ENCODE assay signal across 17 cellular contexts in the genomic region with DNA sequence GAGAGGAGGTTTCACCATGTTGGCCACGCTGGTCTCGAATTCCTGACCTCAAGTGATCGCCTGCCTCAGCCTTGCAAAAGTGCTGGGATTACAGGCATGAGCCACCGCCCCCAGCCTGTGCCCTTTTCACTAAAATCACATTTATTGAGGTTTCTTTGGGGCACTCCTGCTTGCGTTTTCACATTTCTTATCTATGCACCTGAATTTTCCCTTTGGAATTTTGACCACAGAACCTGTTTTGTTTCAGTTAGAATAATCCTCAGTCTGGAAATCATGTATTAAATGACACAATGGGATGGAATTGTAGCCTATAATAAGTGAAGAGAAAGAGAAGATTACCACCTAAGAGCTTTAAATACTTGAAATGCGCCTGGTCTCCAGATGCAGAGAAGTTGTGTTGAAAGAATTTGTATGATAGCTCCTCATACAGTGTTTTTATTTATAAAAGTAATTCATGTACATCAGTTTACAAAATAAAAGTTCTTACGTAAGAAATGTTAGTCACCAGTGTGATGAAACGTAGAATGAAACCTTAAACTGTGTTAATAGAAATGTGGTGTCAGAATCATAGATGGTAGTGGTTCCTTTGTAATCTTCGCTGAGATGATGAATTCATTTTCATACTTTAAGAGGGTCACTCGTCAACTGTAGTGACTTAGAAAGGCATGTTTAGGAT.
A peak's percentile ranks its signal among the peaks of the same experiment; 100 is the strongest.
DNase-seq lines count a peak whose midpoint lies in the region; ATAC-seq and TF ChIP-seq lines count a peak whose summit lies in the region.
"Had no signal": no experiment of that assay in that cellular context is flagged by ENCODE, and none has a peak within 500 bp of the region (broad histone marks: within the 10 kb centered on the region; RNA-seq: fewer than 3 reads in every experiment).

No MANE protein-coding gene starts in this region.

- H4K91ac ChIP-seq in H9 (ENCODE audit: insufficient read length, low read depth, low read length): no peak overlapping the region

- H3K9me2 ChIP-seq in PC-9 (ENCODE audit: insufficient read depth): no peaks in the 10 kb centered on the region
- H3K9me2 ChIP-seq: SK-N-SH had no signal

- no peak overlapping the region for H4K5ac ChIP-seq in H9 (ENCODE audit: insufficient read length, low read depth, low read length)

- no peak overlapping the region for H3T11ph ChIP-seq in H9 (ENCODE audit: low read length)

- H3K9ac ChIP-seq in H9 (ENCODE audit: extremely low read depth, insufficient read length, low read length) (no peak overlapping the region), skeletal muscle satellite cell (ENCODE audit: low read depth, low read length) (no peak overlapping the region)
- H3K9ac ChIP-seq: SK-N-SH had no signal

- H3K4me3 ChIP-seq in PC-9: peak overlapping the region; percentile 36; the same call in 1 of the 2 replicates
- no peak overlapping the region for H3K4me3 ChIP-seq in fibroblast of mammary gland (ENCODE audit: control insufficient read depth, low read depth, low read length)
- H3K4me3 ChIP-seq in skeletal muscle satellite cell (ENCODE audit: low read length): no peak overlapping the region
- H3K4me3 ChIP-seq: esophagus muscularis mucosa, tibial artery had no signal

- H3K36me3 Mint-ChIP-seq in H9 (ENCODE audit: insufficient read depth in 1 of 3, low read depth in 3 of 3): peaks cover 21 to 35% (median 27%) of the 10 kb centered on the region in 3 experiments

- no peaks in the 10 kb centered on the region for H3K23me2 ChIP-seq in H9 (ENCODE audit: insufficient read length, low read depth, low read length, poor library complexity, severe bottlenecking)

- CTCF ChIA-PET in PC-9 (lab: Charles Lee): no interaction called here

- H3K79me1 ChIP-seq in H9 (ENCODE audit: insufficient read depth, low read depth, low read length, poor library complexity, severe bottlenecking): peaks cover 3% of the 10 kb centered on the region

- no peaks in the 10 kb centered on the region for H3K27me3 ChIP-seq in H9 (ENCODE audit: insufficient read depth, low read length)
- H3K27me3 ChIP-seq in PC-9 (ENCODE audit: insufficient read depth, low read depth): no peaks in the 10 kb centered on the region
- H3K27me3 ChIP-seq in skeletal muscle satellite cell (ENCODE audit: control insufficient read depth, insufficient read depth, low read length): no peaks in the 10 kb centered on the region
- H3K27me3 ChIP-seq: brain microvascular endothelial cell, esophagus muscularis mucosa, tibial artery had no signal

- peak overlapping the region in 2 of 3 experiments; percentile 13 to 85; a peak in 4 of 7 replicates for H3K27ac Mint-ChIP-seq in H9

- H2BK20ac ChIP-seq in H9 (ENCODE audit: low read depth, low read length, poor library complexity, severe bottlenecking): no peak overlapping the region

- no peak overlapping the region for H2BK15ac ChIP-seq in H9 (ENCODE audit: low read depth, low read length)

- POLR2A ChIA-PET in PC-9 (lab: Charles Lee; ENCODE audit: unreplicated experiment): interaction anchor here (0.6 kb wide), 2 partner anchors 9 to 176 kb away, joined by 3 to 5 read pairs; no protein-coding TSS in a partner anchor

- H4K8ac ChIP-seq in H9 (replicated peaks; ENCODE audit: insufficient read length, low read depth, low read length): no peak overlapping the region

- H3K4me2 ChIP-seq in H9 (ENCODE audit: insufficient read depth, insufficient read length, low read length) (no peak overlapping the region), PC-9 (peak overlapping the region; percentile 59), skeletal muscle satellite cell (ENCODE audit: low read length) (peak overlapping the region; percentile 13)
- H3K4me2 ChIP-seq: SK-N-SH had no signal

- H3K79me2 ChIP-seq in H9 (ENCODE audit: insufficient read depth, low read length) (peaks cover 15% of the 10 kb centered on the region; the same call in 1 of the 2 replicates), PC-9 (ENCODE audit: low read depth) (peaks cover 26% of the 10 kb centered on the region)

- no peaks in the 10 kb centered on the region for H3K27me3 Mint-ChIP-seq in H9 (ENCODE audit: low read depth)

- peaks cover 12% of the 10 kb centered on the region; the same call in 1 of the 2 replicates for H3F3A ChIP-seq in PC-9 (ENCODE audit: insufficient read depth, low read depth)

- no peaks in the 10 kb centered on the region; the same call in 1 of the 2 replicates for H3K4me1 ChIP-seq in H9 (ENCODE audit: insufficient read depth, low read length)
- peaks cover 27% of the 10 kb centered on the region for H3K4me1 ChIP-seq in PC-9 (replicated peaks; ENCODE audit: insufficient read depth)
- peaks cover 12% of the 10 kb centered on the region for H3K4me1 ChIP-seq in skeletal muscle satellite cell (ENCODE audit: control insufficient read depth, insufficient read depth, low read length)

- H2BK120ac ChIP-seq in H9 (ENCODE audit: low read depth, low read length, poor library complexity, severe bottlenecking): no peak overlapping the region

- peaks cover 21 to 23% of the 10 kb centered on the region in 2 experiments for H3K9me3 Mint-ChIP-seq in H9

- H2BK12ac ChIP-seq in H9 (ENCODE audit: insufficient read length, low read depth, low read length): no peak overlapping the region

- H2AFZ ChIP-seq in H9 (ENCODE audit: low read length) (no peak overlapping the region), PC-9 (no peak overlapping the region)

- H2AK5ac ChIP-seq in H9 (ENCODE audit: insufficient read length, low read length): no peak overlapping the region

- TF ChIP-seq CTCF in H9 (conservative IDR thresholded peaks at IDR 0.05) (no peak), PC-9 (conservative IDR thresholded peaks at IDR 0.05) (no peak), fibroblast of mammary gland (conservative IDR thresholded peaks at IDR 0.05; ENCODE audit: control insufficient read depth, insufficient read depth, low read depth, low read length) (no peak)

- H4K20me1 ChIP-seq in H9 (ENCODE audit: control insufficient read depth, insufficient read depth, insufficient read length) (no peaks in the 10 kb centered on the region), PC-9 (ENCODE audit: insufficient read depth) (no peaks in the 10 kb centered on the region)

- no peak overlapping the region for H3K4ac ChIP-seq in H9 (ENCODE audit: low read depth, low read length)

- H3K18ac ChIP-seq in H9 (ENCODE audit: insufficient read length, low read depth, low read length): no peak overlapping the region

- no peak overlapping the region for H3K4me3 Mint-ChIP-seq in H9
- H3K4me3 Mint-ChIP-seq: immature natural killer cell had no signal

- ATAC-seq in GM19324 (IDR thresholded peaks at IDR 0.05; ENCODE audit: low FRiP score, unreplicated experiment) (no peak), HG02763 (IDR thresholded peaks at IDR 0.05; ENCODE audit: unreplicated experiment) (no peak)
- ATAC-seq: right cardiac atrium had no signal

- H3K23ac ChIP-seq in H9 (ENCODE audit: insufficient read length, low read depth, low read length): no peak overlapping the region

- no peak overlapping the region for H3K14ac ChIP-seq in H9 (ENCODE audit: insufficient read depth, low read length)

- DNase-seq in H9 (no peak), PC-9 (peak in 1 of 2 experiments; percentile 80), fibroblast of mammary gland (ENCODE audit: low read depth) (peak; percentile 77), NCI-H69 (lab: John Stamatoyannopoulos, UW) (no peak), T1000 (lab: John Stamatoyannopoulos, UW) (no peak)
- DNase-seq: activated CD4-positive, CD25-positive, alpha-beta regulatory T cell; brain microvascular endothelial cell; DND-41; immature natural killer cell; Kasumi-1; right cardiac atrium; SK-N-SH; tibial artery had no signal

- WGBS in H9 (ENCODE audit: extremely low coverage, insufficient read length, low lambda C conversion rate): no CpG with 5 or more reads among the region's 10 CpGs

- no peak overlapping the region for H3K27ac ChIP-seq in H9 (ENCODE audit: insufficient read length, low read depth, low read length)
- H3K27ac ChIP-seq in PC-9: peak overlapping the region; percentile 73
- H3K27ac ChIP-seq: brain microvascular endothelial cell, esophagus muscularis mucosa, tibial artery had no signal

- intact Hi-C loops in PC-9 (cut with micrococcal nuclease; ENCODE audit: unreplicated experiment): no loop called here

- no peak overlapping the region for H3K56ac ChIP-seq in H9 (ENCODE audit: insufficient read length, low read depth, low read length)

- H3K9me3 ChIP-seq in H9 (ENCODE audit: control insufficient read depth, low read depth, low read length) (no peaks in the 10 kb centered on the region), PC-9 (ENCODE audit: insufficient read depth, low read depth) (no peaks in the 10 kb centered on the region), skeletal muscle satellite cell (replicated peaks; ENCODE audit: low read length) (no peaks in the 10 kb centered on the region)
- H3K9me3 ChIP-seq: esophagus muscularis mucosa, SK-N-SH, tibial artery had no signal

- H3K4me1 Mint-ChIP-seq in H9: peaks cover 13 to 16% of the 10 kb centered on the region in 2 experiments

- no TSS peak for BruUV-seq in PC-9 (replicated peaks; lab: Mats Ljungman, UMichigan)

- H3K36me3 ChIP-seq in PC-9 (ENCODE audit: low read depth) (no peaks in the 10 kb centered on the region), skeletal muscle satellite cell (ENCODE audit: insufficient read depth, low read length) (no peaks in the 10 kb centered on the region)
- H3K36me3 ChIP-seq: brain microvascular endothelial cell, esophagus muscularis mucosa, tibial artery had no signal

- H2BK5ac ChIP-seq in H9 (ENCODE audit: insufficient read length, low read length): no peak overlapping the region
